11 cellular contexts compared by ENCODE assay signal in the genomic region with DNA sequence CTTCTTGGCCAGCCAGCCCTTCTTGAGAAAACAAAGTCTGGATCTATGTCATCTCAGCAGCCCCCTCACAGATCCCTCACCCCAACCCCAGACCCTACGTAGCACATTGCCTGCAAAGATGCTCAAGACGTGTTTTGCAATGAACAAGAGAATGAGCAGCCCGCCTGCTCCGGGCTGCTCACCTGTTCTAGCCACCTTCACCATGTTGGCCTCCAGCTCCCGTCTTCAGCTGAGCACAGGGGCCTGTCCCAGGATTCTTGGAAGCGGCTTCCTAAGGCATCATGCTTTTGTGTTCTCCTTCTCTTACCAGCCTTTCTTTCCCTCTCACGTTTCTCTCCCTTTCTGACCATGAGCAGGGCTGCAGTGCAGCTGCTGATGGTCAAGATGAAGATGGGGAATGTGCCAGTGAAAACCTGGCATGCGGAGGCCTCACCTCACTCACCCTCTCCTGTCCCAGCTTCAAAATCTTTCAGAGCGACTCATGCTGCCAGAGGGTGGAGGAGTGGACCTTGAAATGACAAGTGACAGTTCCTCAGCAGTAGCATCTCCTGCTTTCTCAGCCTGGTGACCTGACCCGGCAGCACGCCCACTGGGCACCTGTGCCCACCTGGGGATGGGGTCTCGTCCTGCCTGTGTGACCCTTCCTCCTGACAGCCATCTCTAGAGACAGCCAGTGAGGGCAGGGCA. TPM values are rescaled to one million over a fixed set of nuclear protein-coding genes. Genes with fewer than 3 reads are reported as not detected.
A peak's percentile ranks its signal among the peaks of the same experiment; 100 is the strongest.
DNase-seq lines count a peak whose midpoint lies in the region; ATAC-seq and TF ChIP-seq lines count a peak whose summit lies in the region.
"Had no signal": no experiment of that assay in that cellular context is flagged by ENCODE, and none has a peak within 500 bp of the region (broad histone marks: within the 10 kb centered on the region; RNA-seq: fewer than 3 reads in every experiment).

No MANE protein-coding gene starts in this region.

- ATAC-seq in left lobe of liver (no peak), GM21360 (IDR thresholded peaks at IDR 0.05; ENCODE audit: unreplicated experiment) (no peak)

- TF ChIP-seq CTCF in adrenal gland (IDR thresholded peaks at IDR 0.05) (no peak), suprapubic skin (IDR thresholded peaks at IDR 0.05) (no peak)

- no peak for TF ChIP-seq POLR2A in adrenal gland (IDR thresholded peaks at IDR 0.05)
- TF ChIP-seq POLR2A in suprapubic skin (IDR thresholded peaks at IDR 0.05): no peak

- WGBS in adrenal gland, 4 donors: 77 to 87% (median 80%) methylated on average over 11 to 12 of the region's 12 CpGs
- 86% methylated on average over 12 of the region's 12 CpGs for WGBS in suprapubic skin

- DNase-seq in activated CD4-positive, CD25-positive, alpha-beta regulatory T cell treated with anti-CD3 and anti-CD28 coated beads, Interleukin-2, amount 50 U/mL, for 72 hours: peak; percentile 21
- DNase-seq in activated CD4-positive, CD25-positive, alpha-beta regulatory T cell (lab: John Stamatoyannopoulos, UW): no peak
- DNase-seq in adrenal gland (peak in 4 of 7 donors; percentile 10 to 53 (median 18)), left lobe of liver (ENCODE audit: low spot score) (peak; percentile 33), suprapubic skin (ENCODE audit: low spot score in 2 of 2) (peak; percentile 45 to 70), anterior cingulate cortex (lab: John Stamatoyannopoulos, UW) (no peak)
- no peak for DNase-seq in stimulated activated CD4-positive, alpha-beta T cell treated with anti-CD3 and anti-CD28 coated beads, Interleukin-12 subunit alpha, Interleukin-12 subunit beta, amount 100 ng/mL, for 4 hours
- DNase-seq: activated T-cell treated with anti-CD3 and anti-CD28 coated beads for 4 hours; NCI-H2227 treated with DMSO at 0.1 percent for 48 hours; stimulated activated CD4-positive, alpha-beta T cell treated with anti-CD3 and anti-CD28 coated beads, Interleukin-2, amount 100 ng/mL, for 24 hours had no signal

- H3K4me3 ChIP-seq in adrenal gland (no peak overlapping the region), suprapubic skin (no peak overlapping the region)

- peaks cover 10 to 51% of the 10 kb centered on the region in 2 donors for H3K4me1 ChIP-seq in adrenal gland (replicated peaks in 1 of 2)
- H3K4me1 ChIP-seq in suprapubic skin: peaks cover 90% of the 10 kb centered on the region

- no peak for TF ChIP-seq EP300 in suprapubic skin (IDR thresholded peaks at IDR 0.05)

- no peaks in the 10 kb centered on the region for H3K36me3 ChIP-seq in adrenal gland (replicated peaks in 1 of 2)
- H3K36me3 ChIP-seq in suprapubic skin: no peaks in the 10 kb centered on the region

- no peaks in the 10 kb centered on the region for H3K9me3 ChIP-seq in adrenal gland (replicated peaks in 1 of 3)
- no peaks in the 10 kb centered on the region for H3K9me3 ChIP-seq in suprapubic skin

- H3K27ac ChIP-seq in adrenal gland (no peak overlapping the region), suprapubic skin (peak overlapping the region; percentile 22)

- intact Hi-C loops in adrenal gland (cut with DNase I): no loop called here

- H3K27me3 ChIP-seq in adrenal gland: no peaks in the 10 kb centered on the region
- H3K27me3 ChIP-seq in suprapubic skin: no peaks in the 10 kb centered on the region

RNA-seq across cellular contexts. Expression of a gene that starts 46.1 kb away (rescaled TPM):
- total RNA-seq in adrenal gland (1 to 10 TPM; 2.3 to 7.8 (median 4.7) TPM), left lobe of liver (2.3 TPM), suprapubic skin (10 to 100 TPM; 28.8 to 62.0 (median 43.5) TPM)
- 10 to 100 TPM in 1 of 3 donors, 1 to 10 TPM in 2; 2.7 to 10.4 (median 4.8) TPM for polyA plus RNA-seq in adrenal gland

Comparison
In these comparisons a context has a peak if more than half of its experiments do, and no peak if none do; other contexts are left out.
1. DNase-seq: peak in activated CD4-positive, CD25-positive, alpha-beta regulatory T cell treated with anti-CD3 and anti-CD28 coated beads, Interleukin-2, amount 50 U/mL, for 72 hours (single experiment), adrenal gland (4 of 7), left lobe of liver (single experiment) and suprapubic skin (2 of 2); none in activated CD4-positive, CD25-positive, alpha-beta regulatory T cell (0 of 4), stimulated activated CD4-positive, alpha-beta T cell treated with anti-CD3 and anti-CD28 coated beads, Interleukin-12 subunit alpha, Interleukin-12 subunit beta, amount 100 ng/mL, for 4 hours (single experiment) and anterior cingulate cortex (0 of 58).